ENCODE assay signal across 23 cellular contexts in genomic region chr18:2854871-2855270, GRCh38. TPM values are rescaled to one million over a fixed set of nuclear protein-coding genes. Genes with fewer than 3 reads are reported as not detected.
DNase-seq lines count a peak whose midpoint lies in the region; ATAC-seq, FAIRE-seq and TF ChIP-seq lines count a peak whose summit lies in the region.
"Had no signal": no experiment of that assay in that cellular context is flagged by ENCODE, and none has a peak within 500 bp of the region (broad histone marks: within the 10 kb centered on the region; RNA-seq: fewer than 3 reads in every experiment).

No MANE protein-coding gene starts in this region.

- no peaks in the 10 kb centered on the region for H3K79me2 ChIP-seq in neural progenitor cell (ENCODE audit: low read depth)

- H3K4me3 ChIP-seq in left ventricle myocardium inferior (no peak overlapping the region), neural progenitor cell (no peak overlapping the region), aorta (ENCODE audit: low read length in 2 of 2) (no peak overlapping the region)
- H3K4me3 ChIP-seq: upper lobe of right lung had no signal

- H3K4me1 Mint-ChIP-seq in neural progenitor cell: peaks cover 17% of the 10 kb centered on the region

- peaks cover 8% of the 10 kb centered on the region for H3K27me3 Mint-ChIP-seq in neural progenitor cell (ENCODE audit: insufficient read depth, low read depth)

- no peak overlapping the region for H2AFZ ChIP-seq in neural progenitor cell (replicated peaks)

- H3K27ac ChIP-seq in left ventricle myocardium inferior (replicated peaks) (peak overlapping the region; percentile 28), neural progenitor cell (no peak overlapping the region), aorta (ENCODE audit: low read depth in 1 of 2, low read length in 2 of 2) (no peak overlapping the region)
- H3K27ac ChIP-seq: neutrophil, upper lobe of right lung had no signal

- H3K4me2 ChIP-seq in neural progenitor cell: no peak overlapping the region

- TF ChIP-seq CTCF in left ventricle myocardium inferior (IDR thresholded peaks at IDR 0.05; ENCODE audit: borderline replicate concordance) (no peak), neural progenitor cell (IDR thresholded peaks at IDR 0.05) (no peak)

- no peak overlapping the region for H3K9ac ChIP-seq in neural progenitor cell

- ATAC-seq in left cardiac atrium (no peak), aorta (ENCODE audit: low FRiP score) (peak; percentile 52)
- ATAC-seq: HCT116; stimulated activated naive B cell treated with anti-CD40 and anti-IgM and Interleukin-4, amounts not matched to agents 10 μg/mL and 1 μg/mL and 100 μg/mL, for 72 hours; upper lobe of right lung had no signal

- 17% methylated on average over 6 of the region's 6 CpGs for WGBS in aorta, 2 donors

- TF ChIP-seq POLR2A in GM12892 (IDR thresholded peaks at IDR 0.05; ENCODE audit: low read depth, low read length): no peak

- H3K4me1 ChIP-seq in left ventricle myocardium inferior (peaks cover 36% of the 10 kb centered on the region), neural progenitor cell (peaks cover 25% of the 10 kb centered on the region), aorta (ENCODE audit: control insufficient read depth in 1 of 2, insufficient read depth in 2 of 2, low read length in 2 of 2) (no peaks in the 10 kb centered on the region)

- H3K9me3 Mint-ChIP-seq in neural progenitor cell: peaks cover 8% of the 10 kb centered on the region
- H3K9me3 Mint-ChIP-seq: stimulated activated naive B cell treated with anti-CD40 and anti-IgM and Interleukin-4, amounts not matched to agents 10 μg/mL and 1 μg/mL and 100 μg/mL, for 72 hours had no signal

- DNase-seq in left ventricle myocardium inferior (no peak), left cardiac atrium (no peak), fibroblast of peridontal ligament (ENCODE audit: extremely low read depth) (peak; percentile 32), neural progenitor cell (ENCODE audit: low spot score) (no peak), aorta (peak in 1 of 2 donors; percentile 53), GM12892 (ENCODE audit: insufficient read length) (no peak), GF-D8 (lab: John Stamatoyannopoulos, UW) (no peak), EL (no peak)
- DNase-seq: activated naive CD4-positive, alpha-beta T cell treated with anti-CD3 and anti-CD28 coated beads, Interleukin-2, amount 50 U/mL, for 16 hours; kidney glomerular epithelial cell; NCI-H1694; NCI-H2227 treated with DMSO at 0.1 percent for 48 hours; retina; stimulated activated naive B cell treated with anti-CD40 and anti-IgM and Interleukin-4, amounts not matched to agents 10 μg/mL and 1 μg/mL and 100 μg/mL, for 72 hours; T1000; upper lobe of right lung had no signal

- no peak for FAIRE-seq in GM12892 (lab: Jason Lieb, UNC)
- FAIRE-seq: A204.1, colon, D721Med, GM12891 had no signal

- intact Hi-C loops in left ventricle myocardium inferior (cut with micrococcal nuclease): no loop called here
- intact Hi-C loops in left cardiac atrium (cut with DNase I): no loop called here
- intact Hi-C loops in aorta (cut with DNase I): no loop called here

- no peak overlapping the region for H3K4me3 Mint-ChIP-seq in neural progenitor cell
- H3K4me3 Mint-ChIP-seq: stimulated activated naive B cell treated with anti-CD40 and anti-IgM and Interleukin-4, amounts not matched to agents 10 μg/mL and 1 μg/mL and 100 μg/mL, for 72 hours had no signal

- H3K27me3 ChIP-seq in left ventricle myocardium inferior (ENCODE audit: low read depth): peaks cover 18% of the 10 kb centered on the region
- peaks cover 5% of the 10 kb centered on the region for H3K27me3 ChIP-seq in neural progenitor cell
- no peaks in the 10 kb centered on the region for H3K27me3 ChIP-seq in aorta (ENCODE audit: control insufficient read depth in 1 of 2, insufficient read depth in 2 of 2, low read length in 1 of 2)
- H3K27me3 ChIP-seq: neutrophil had no signal

- H3K36me3 Mint-ChIP-seq in neural progenitor cell: no peaks in the 10 kb centered on the region

- peaks cover 5% of the 10 kb centered on the region for H3K9me3 ChIP-seq in left ventricle myocardium inferior (replicated peaks)
- H3K9me3 ChIP-seq in neural progenitor cell (ENCODE audit: low read depth): no peaks in the 10 kb centered on the region
- no peaks in the 10 kb centered on the region for H3K9me3 ChIP-seq in aorta (ENCODE audit: control insufficient read depth, low read length)
- H3K9me3 ChIP-seq: neutrophil, upper lobe of right lung had no signal

- H3K36me3 ChIP-seq in left ventricle myocardium inferior: no peaks in the 10 kb centered on the region
- no peaks in the 10 kb centered on the region for H3K36me3 ChIP-seq in neural progenitor cell
- no peaks in the 10 kb centered on the region for H3K36me3 ChIP-seq in aorta (ENCODE audit: control insufficient read depth in 1 of 2, insufficient read depth in 2 of 2, low read length in 1 of 2)
- H3K36me3 ChIP-seq: upper lobe of right lung had no signal

- H3K27ac Mint-ChIP-seq in neural progenitor cell: peak overlapping the region; percentile 17
- H3K27ac Mint-ChIP-seq: activated T-cell treated with anti-CD3 and anti-CD28 coated beads, Interleukin-2, amount 50 U/mL, for 72 hours; stimulated activated naive B cell treated with anti-CD40 and anti-IgM and Interleukin-4, amounts not matched to agents 10 μg/mL and 1 μg/mL and 100 μg/mL, for 72 hours had no signal

- H3F3A ChIP-seq in neural progenitor cell (ENCODE audit: low read depth): no peaks in the 10 kb centered on the region

- no peaks in the 10 kb centered on the region for H4K20me1 ChIP-seq in neural progenitor cell (ENCODE audit: low read depth)

RNA-seq across cellular contexts. Expression of gene EMILIN2, which starts 8.1 kb away (rescaled TPM):
- total RNA-seq in left ventricle myocardium inferior (12.4 TPM), left cardiac atrium (10 to 100 TPM; 12.2 to 17.8 TPM), neural progenitor cell (ENCODE audit: low replicate concordance) (2.2 and 10.7 TPM in 2 replicates), aorta (10 to 100 TPM; 23.0 to 34.5 TPM)
- polyA plus RNA-seq in aorta: 1 to 10 TPM; 1.1 to 4.6 TPM
- 3.8 TPM for polyA plus RNA-seq in GM12892 (2012; ENCODE audit: missing spikeins)
